ENCODE assay signal across 16 cellular contexts in the genomic region with DNA sequence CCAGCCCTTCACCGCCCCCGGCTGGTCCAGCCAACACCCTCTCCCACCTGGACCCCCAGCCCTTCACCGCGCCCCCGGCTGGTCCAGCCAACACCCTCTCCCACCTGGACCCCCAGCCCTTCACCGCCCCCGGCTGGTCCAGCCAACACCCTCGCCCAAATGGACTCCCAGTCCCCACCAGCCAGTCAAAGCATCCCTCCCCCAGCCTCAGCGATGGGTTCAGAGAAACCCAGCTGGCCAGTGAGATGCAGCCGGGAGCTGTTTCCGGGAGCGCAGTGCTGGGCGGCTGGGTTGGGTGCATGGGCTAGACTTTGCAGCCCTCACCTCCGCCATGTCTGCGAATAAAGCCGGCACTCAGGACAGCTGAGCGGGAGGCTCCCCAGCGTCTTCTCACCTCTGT. TPM values are rescaled to one million over a fixed set of nuclear protein-coding genes. Genes with fewer than 3 reads are reported as not detected.
"Had no signal": no experiment of that assay in that cellular context is flagged by ENCODE, and none has a peak within 500 bp of the region (broad histone marks: within the 10 kb centered on the region; RNA-seq: fewer than 3 reads in every experiment).

No MANE protein-coding gene starts in this region.

- H3K4me1 Mint-ChIP-seq: endodermal cell, memory B cell had no signal

- H3K27me3 ChIP-seq: hepatocyte, ovary had no signal

- H3K27ac ChIP-seq: left lung, ovary, sigmoid colon, spleen had no signal

- H2AFZ ChIP-seq: hepatocyte had no signal

- H3K79me2 ChIP-seq: hepatocyte had no signal

- H3K36me3 Mint-ChIP-seq: activated naive CD8-positive, alpha-beta T cell treated with anti-CD3 and anti-CD28 coated beads, Interleukin-2, amount 10 ng/mL, durations not matched to agents 7 days and 5 days; natural killer cell treated with Interleukin-12 subunit alpha and Interleukin-12 subunit beta and Interleukin-15 and Interleukin-18, amount 100 ng/mL, for 72 hours had no signal

- H3K27me3 Mint-ChIP-seq: activated naive CD8-positive, alpha-beta T cell treated with anti-CD3 and anti-CD28 coated beads, Interleukin-2, amount 10 ng/mL, durations not matched to agents 7 days and 5 days; natural killer cell treated with Interleukin-12 subunit alpha and Interleukin-12 subunit beta and Interleukin-15 and Interleukin-18, amount 100 ng/mL, for 72 hours had no signal

- H3K36me3 ChIP-seq: left lung, ovary had no signal

- H3K27ac Mint-ChIP-seq: activated naive CD8-positive, alpha-beta T cell treated with anti-CD3 and anti-CD28 coated beads, Interleukin-2, amount 10 ng/mL, durations not matched to agents 7 days and 5 days; activated T-helper 1 cell treated with anti-CD3 and anti-CD28 coated beads, Interleukin-12 subunit alpha, Interleukin-12 subunit beta, Interleukin-2, Interleukin-4 antibody, amounts not matched to agents 30 ng/mL and 10 ng/mL and 1 ng/mL, durations not matched to agents 14 hours and 24 hours and 36 hours; endodermal cell; memory B cell; natural killer cell treated with Interleukin-12 subunit alpha and Interleukin-12 subunit beta and Interleukin-15 and Interleukin-18, amount 100 ng/mL, for 72 hours had no signal

- H3K4me3 Mint-ChIP-seq: activated naive CD8-positive, alpha-beta T cell treated with anti-CD3 and anti-CD28 coated beads, Interleukin-2, amount 10 ng/mL, durations not matched to agents 7 days and 5 days; activated T-helper 1 cell treated with anti-CD3 and anti-CD28 coated beads, Interleukin-12 subunit alpha, Interleukin-12 subunit beta, Interleukin-2, Interleukin-4 antibody, amounts not matched to agents 30 ng/mL and 10 ng/mL and 1 ng/mL, durations not matched to agents 14 hours and 24 hours and 36 hours; brain; endodermal cell; memory B cell; natural killer cell treated with Interleukin-12 subunit alpha and Interleukin-12 subunit beta and Interleukin-15 and Interleukin-18, amount 100 ng/mL, for 72 hours had no signal

- DNase-seq: activated naive CD8-positive, alpha-beta T cell treated with anti-CD3 and anti-CD28 coated beads, Interleukin-2, amount 10 ng/mL, durations not matched to agents 7 days and 5 days; central memory CD4-positive, alpha-beta T cell; endodermal cell; erythroblast; left lung; spleen; T-helper 9 cell had no signal

- FAIRE-seq: keratinocyte had no signal

- H3K9me3 ChIP-seq: left lung, ovary, sigmoid colon had no signal

- H3K4me1 ChIP-seq: left lung, sigmoid colon had no signal

- H3K9me3 Mint-ChIP-seq: activated T-helper 1 cell treated with anti-CD3 and anti-CD28 coated beads, Interleukin-12 subunit alpha, Interleukin-12 subunit beta, Interleukin-2, Interleukin-4 antibody, amounts not matched to agents 30 ng/mL and 10 ng/mL and 1 ng/mL, durations not matched to agents 14 hours and 24 hours and 36 hours; endodermal cell; memory B cell; natural killer cell treated with Interleukin-12 subunit alpha and Interleukin-12 subunit beta and Interleukin-15 and Interleukin-18, amount 100 ng/mL, for 72 hours had no signal

- H3K4me3 ChIP-seq: hepatocyte, left lung, ovary, sigmoid colon, spleen had no signal

- H3K4me2 ChIP-seq: hepatocyte had no signal

RNA-seq across cellular contexts. Expression of a gene that starts 18.8 kb away (rescaled TPM):
- total RNA-seq: hepatocyte, pulmonary artery endothelial cell had no signal
- polyA plus RNA-seq: hepatocyte, keratinocyte had no signal
